ENCODE assay signal across 7 cellular contexts in the genomic region with DNA sequence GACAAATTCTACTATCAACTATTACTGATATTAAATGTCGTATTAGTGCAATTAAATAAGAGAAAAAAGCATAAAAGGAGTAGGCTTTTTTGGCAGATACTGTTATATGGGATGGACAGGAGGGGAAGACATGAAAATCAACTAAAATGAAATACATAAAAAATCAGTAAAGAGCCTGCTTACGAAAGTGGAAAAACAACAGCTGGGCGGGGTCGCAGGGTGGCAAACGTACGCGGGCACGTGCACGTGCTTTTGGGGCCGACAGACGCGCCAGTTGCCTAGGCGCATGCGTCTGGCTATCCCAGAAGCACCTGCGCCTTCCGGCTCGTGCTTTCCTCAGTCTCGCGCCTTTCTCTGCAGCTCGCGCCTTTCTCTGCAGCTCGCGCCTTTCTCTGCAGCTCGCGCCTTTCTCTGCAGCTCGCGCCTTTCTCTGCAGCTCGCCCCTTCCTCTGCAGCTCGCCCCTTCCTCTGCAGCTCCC.
"Had no signal": no experiment of that assay in that cellular context is flagged by ENCODE, and none has a peak within 500 bp of the region (broad histone marks: within the 10 kb centered on the region; RNA-seq: fewer than 3 reads in every experiment).

Gene YY2 (plus strand): TSS at position 51 of the 479 bp plus-strand sequence. CDS start 498 bp downstream, outside the sequence.

- H3K27ac ChIP-seq: HL-60 had no signal

- H3K4me2 ChIP-seq: GM23338 had no signal

- H3K9me3 Mint-ChIP-seq: GM23338 had no signal

- H3K4me1 Mint-ChIP-seq: GM23338, H9, IgD-negative memory B cell had no signal

- ATAC-seq: GM23338, HepG2 had no signal

- H3K27ac Mint-ChIP-seq: GM23338, IgD-negative memory B cell had no signal

- H3K4me3 Mint-ChIP-seq: GM23338, H9, IgD-negative memory B cell had no signal

- DNase-seq: H9, HCEC 1CT, KG1 had no signal

- H3K4me3 ChIP-seq: GM23338 had no signal

- H2AFZ ChIP-seq: GM23338 had no signal
